Comparison of ENCODE assay signal across 13 cellular contexts in genomic region chr20:58829531-58829941, GRCh38. TPM values are rescaled to one million over a fixed set of nuclear protein-coding genes. Genes with fewer than 3 reads are reported as not detected.
A peak's percentile ranks its signal among the peaks of the same experiment; 100 is the strongest.
DNase-seq lines count a peak whose midpoint lies in the region; ATAC-seq and TF ChIP-seq lines count a peak whose summit lies in the region.
"Had no signal": no experiment of that assay in that cellular context is flagged by ENCODE, and none has a peak within 500 bp of the region (broad histone marks: within the 10 kb centered on the region; RNA-seq: fewer than 3 reads in every experiment).

No MANE protein-coding gene starts in this region.

- intact Hi-C loops in aorta (cut with DNase I): no loop called here
- intact Hi-C loops in activated CD4-positive, alpha-beta T cell treated with anti-CD3 and anti-CD28 coated beads for 36 hours (cut with DNase I, micrococcal nuclease): no loop called here

- H4K20me1 ChIP-seq in SK-N-SH (ENCODE audit: insufficient read depth): no peaks in the 10 kb centered on the region

- H3F3A ChIP-seq in SK-N-SH (replicated peaks; ENCODE audit: insufficient read depth): no peaks in the 10 kb centered on the region

- H3K4me1 ChIP-seq in SK-N-SH (ENCODE audit: control insufficient read depth in 1 of 2, insufficient read depth in 2 of 2, low read depth in 1 of 2, low read length in 1 of 2) (no peaks in the 10 kb centered on the region), endodermal cell (ENCODE audit: control insufficient read depth, insufficient read depth, low read length) (no peaks in the 10 kb centered on the region), aorta (ENCODE audit: control insufficient read depth in 1 of 2, insufficient read depth in 2 of 2, low read length in 2 of 2) (peaks cover 0 to 2% of the 10 kb centered on the region in 2 donors)
- H3K4me1 ChIP-seq: testis had no signal

- peaks cover 28% of the 10 kb centered on the region for H3K36me3 Mint-ChIP-seq in endodermal cell (ENCODE audit: low read depth)
- H3K36me3 Mint-ChIP-seq in activated CD4-positive, alpha-beta T cell treated with anti-CD3 and anti-CD28 coated beads for 36 hours (ENCODE audit: low read depth): peaks cover 4% of the 10 kb centered on the region

- no peak overlapping the region for H3K4me3 ChIP-seq in SK-N-SH (ENCODE audit: low read depth in 2 of 2, low read length in 1 of 2)
- H3K4me3 ChIP-seq in endodermal cell (ENCODE audit: low read length): no peak overlapping the region
- no peak overlapping the region for H3K4me3 ChIP-seq in aorta (ENCODE audit: low read length in 2 of 2)
- H3K4me3 ChIP-seq: cardiac muscle cell, testis had no signal

- CTCF ChIA-PET in SK-N-SH (lab: Yijun Ruan, JAX): interaction anchor here (0.8 to 1.5 kb wide), 3 partner anchors 10 to 690 kb away, joined by 3 to 7 read pairs (median 3); no protein-coding TSS in a partner anchor
- CTCF ChIA-PET in activated CD4-positive, alpha-beta T cell treated with anti-CD3 and anti-CD28 coated beads for 36 hours (lab: Charles Lee): interaction anchor here (0.7 to 1.3 kb wide), 3 partner anchors 9 to 17 kb away, joined by 3 read pairs; no protein-coding TSS in a partner anchor

- H2AFZ ChIP-seq in SK-N-SH (ENCODE audit: low read depth): no peak overlapping the region

- ATAC-seq in SK-N-SH treated with all-trans-retinoic acid at 6 μM for 48 hours: peak; percentile 38; the same call in 1 of the 3 replicates
- peak; percentile 61 for ATAC-seq in aorta (ENCODE audit: low FRiP score)
- no peak for ATAC-seq in activated CD4-positive, alpha-beta T cell treated with anti-CD3 and anti-CD28 coated beads for 36 hours
- ATAC-seq in GM18519 (IDR thresholded peaks at IDR 0.05; ENCODE audit: low FRiP score, unreplicated experiment): no peak

- no peaks in the 10 kb centered on the region for H3K9me3 ChIP-seq in SK-N-SH
- H3K9me3 ChIP-seq in endodermal cell (ENCODE audit: control insufficient read depth, low read length): no peaks in the 10 kb centered on the region
- H3K9me3 ChIP-seq in aorta (ENCODE audit: control insufficient read depth, low read length): no peaks in the 10 kb centered on the region
- H3K9me3 ChIP-seq: testis had no signal

- no peak overlapping the region for H3K4me3 Mint-ChIP-seq in endodermal cell
- H3K4me3 Mint-ChIP-seq in activated CD4-positive, alpha-beta T cell treated with anti-CD3 and anti-CD28 coated beads for 36 hours: no peak overlapping the region

- WGBS in SK-N-SH (ENCODE audit: low lambda C conversion rate): 57% methylated on average over 6 of the region's 6 CpGs
- 90 to 94% methylated on average over 4 to 6 of the region's 6 CpGs for WGBS in endodermal cell (ENCODE audit: insufficient coverage in 1 of 2, insufficient read length in 1 of 2), 2 experiments
- 17 to 20% methylated on average over 6 of the region's 6 CpGs for WGBS in aorta, 2 donors

- H3K9me3 Mint-ChIP-seq in endodermal cell: no peaks in the 10 kb centered on the region
- H3K9me3 Mint-ChIP-seq in activated CD4-positive, alpha-beta T cell treated with anti-CD3 and anti-CD28 coated beads for 36 hours (ENCODE audit: low read depth): no peaks in the 10 kb centered on the region

- TF ChIP-seq CTCF in SK-N-SH (IDR thresholded peaks at IDR 0.05): no peak
- TF ChIP-seq CTCF in endodermal cell (conservative IDR thresholded peaks at IDR 0.05): peak; percentile 23

- no peak overlapping the region for H3K4me2 ChIP-seq in SK-N-SH

- no peak for TF ChIP-seq RAD21 in SK-N-SH (IDR thresholded peaks at IDR 0.05; ENCODE audit: low read length)

- H3K9me2 ChIP-seq in SK-N-SH: no peaks in the 10 kb centered on the region

- DNase-seq in SK-N-SH: no peak
- DNase-seq in endodermal cell: no peak
- DNase-seq in medulla oblongata (ENCODE audit: extremely low spot score): peak; percentile 50
- peak; percentile 70 to 77 for DNase-seq in aorta
- DNase-seq in activated CD4-positive, alpha-beta T cell treated with anti-CD3 and anti-CD28 coated beads for 36 hours: no peak
- no peak for DNase-seq in AG08395 (ENCODE audit: low spot score)
- DNase-seq: NCI-H69, testis had no signal

- H3K27ac Mint-ChIP-seq in endodermal cell: no peak overlapping the region
- no peak overlapping the region for H3K27ac Mint-ChIP-seq in activated CD4-positive, alpha-beta T cell treated with anti-CD3 and anti-CD28 coated beads for 36 hours
- H3K27ac Mint-ChIP-seq: progenitor cell of endocrine pancreas had no signal

- TF ChIP-seq EP300 in SK-N-SH (IDR thresholded peaks at IDR 0.05; ENCODE audit: borderline replicate concordance in 1 of 2, low read depth in 1 of 2, low read length in 1 of 2): no peak

- H3K36me3 ChIP-seq in SK-N-SH (replicated peaks in 1 of 2; ENCODE audit: control insufficient read depth in 1 of 2, insufficient read depth in 2 of 2, low read length in 1 of 2) (no peaks in the 10 kb centered on the region), endodermal cell (ENCODE audit: control insufficient read depth, insufficient read depth, low read length) (peaks cover 25% of the 10 kb centered on the region), aorta (ENCODE audit: control insufficient read depth in 1 of 2, insufficient read depth in 2 of 2, low read length in 1 of 2) (no peaks in the 10 kb centered on the region)
- H3K36me3 ChIP-seq: cardiac muscle cell had no signal

- H3K27me3 Mint-ChIP-seq in endodermal cell (ENCODE audit: insufficient read depth): no peaks in the 10 kb centered on the region
- H3K27me3 Mint-ChIP-seq in activated CD4-positive, alpha-beta T cell treated with anti-CD3 and anti-CD28 coated beads for 36 hours: peaks cover 12% of the 10 kb centered on the region

- no peaks in the 10 kb centered on the region for H3K4me1 Mint-ChIP-seq in endodermal cell
- no peaks in the 10 kb centered on the region for H3K4me1 Mint-ChIP-seq in activated CD4-positive, alpha-beta T cell treated with anti-CD3 and anti-CD28 coated beads for 36 hours

- H3K27ac ChIP-seq in SK-N-SH (ENCODE audit: low read depth in 2 of 2, low read length in 1 of 2): no peak overlapping the region
- no peak overlapping the region for H3K27ac ChIP-seq in endodermal cell (ENCODE audit: low read depth, low read length)
- H3K27ac ChIP-seq in aorta (ENCODE audit: low read depth in 1 of 2, low read length in 2 of 2): peak overlapping the region in 1 of 2 donors; percentile 37
- H3K27ac ChIP-seq: cardiac muscle cell, testis had no signal

- H3K27me3 ChIP-seq in SK-N-SH (ENCODE audit: insufficient read depth) (no peaks in the 10 kb centered on the region), endodermal cell (ENCODE audit: control insufficient read depth, insufficient read depth, low read length, poor library complexity, severe bottlenecking) (no peaks in the 10 kb centered on the region), aorta (ENCODE audit: control insufficient read depth in 1 of 2, insufficient read depth in 2 of 2, low read length in 1 of 2) (no peaks in the 10 kb centered on the region)
- H3K27me3 ChIP-seq: cardiac muscle cell, testis had no signal

- POLR2A ChIA-PET in SK-N-SH (lab: Yijun Ruan, JAX): no interaction called here
- POLR2A ChIA-PET in activated CD4-positive, alpha-beta T cell treated with anti-CD3 and anti-CD28 coated beads for 36 hours (lab: Charles Lee): no interaction called here

- H3K79me2 ChIP-seq in SK-N-SH (ENCODE audit: insufficient read depth): peaks cover 16% of the 10 kb centered on the region; the same call in 1 of the 2 replicates

- H3K9ac ChIP-seq in SK-N-SH: no peak overlapping the region
- no peak overlapping the region for H3K9ac ChIP-seq in endodermal cell (ENCODE audit: extremely low read depth, low read length, poor library complexity, severe bottlenecking)

TF ChIP-seq in SK-N-SH treated with all-trans-retinoic acid at 6 μM for 48 hours, 23 proteins besides CTCF, POLR2A, EP300 and RAD21 (continues in another document):
- no peak for TF ChIP-seq ZC3H10 (CRISPR knock-in tag; IDR thresholded peaks at IDR 0.05)
- no peak for TF ChIP-seq ZFP3 (CRISPR knock-in tag; IDR thresholded peaks at IDR 0.05)
- TF ChIP-seq CSDC2 (CRISPR knock-in tag; IDR thresholded peaks at IDR 0.05): no peak
- no peak for TF ChIP-seq SNAI2 (CRISPR knock-in tag; IDR thresholded peaks at IDR 0.05)
- no peak for TF ChIP-seq ARNTL (CRISPR knock-in tag; IDR thresholded peaks at IDR 0.05; ENCODE audit: borderline replicate concordance, low read depth)
- TF ChIP-seq PPARA (CRISPR knock-in tag; IDR thresholded peaks at IDR 0.05; ENCODE audit: borderline replicate concordance): no peak
- no peak for TF ChIP-seq OSR1 (CRISPR knock-in tag; IDR thresholded peaks at IDR 0.05)
- no peak for TF ChIP-seq ZFP30 (CRISPR knock-in tag; IDR thresholded peaks at IDR 0.05)
- TF ChIP-seq TCF4 (CRISPR knock-in tag; IDR thresholded peaks at IDR 0.05; ENCODE audit: borderline replicate concordance): no peak
- no peak for TF ChIP-seq RARB (CRISPR knock-in tag; IDR thresholded peaks at IDR 0.05)

TF ChIP-seq in SK-N-SH, 30 proteins besides CTCF, POLR2A, EP300 and RAD21 (continues in another document):
- no peak for TF ChIP-seq RXRA (IDR thresholded peaks at IDR 0.05; ENCODE audit: borderline replicate concordance, low read depth)
- TF ChIP-seq SIN3A (IDR thresholded peaks at IDR 0.05; ENCODE audit: borderline replicate concordance, low read depth, low read length): no peak
- no peak for TF ChIP-seq TAF1 (IDR thresholded peaks at IDR 0.05; ENCODE audit: borderline replicate concordance, low read depth, low read length)
- TF ChIP-seq MAX (IDR thresholded peaks at IDR 0.05; ENCODE audit: low read depth): no peak
- no peak for TF ChIP-seq GABPA (IDR thresholded peaks at IDR 0.05; ENCODE audit: low read depth)
- TF ChIP-seq FOSL2 (IDR thresholded peaks at IDR 0.05; ENCODE audit: borderline replicate concordance, low read depth): no peak

RNA-seq across cellular contexts. Expression of gene GNAS-AS1, which starts 21.2 kb away (rescaled TPM):
- 1.2 and 1.5 TPM in 2 replicates for polyA plus RNA-seq in SK-N-SH (2012; rRNA removed)
- 0.91 and 1.0 TPM in 2 replicates for polyA plus RNA-seq in SK-N-SH (2012; cell fraction: cytosol; rRNA removed)
- polyA plus RNA-seq in SK-N-SH (2012; cell fraction: nucleus; rRNA removed): 2.7 and 3.3 TPM in 2 replicates
- total RNA-seq in endodermal cell: 1 to 10 TPM; 9.3 to 9.7 TPM
- polyA plus RNA-seq in endodermal cell (2013, experiment 1 of 2): 3.9 TPM
- 2.5 TPM for polyA plus RNA-seq in endodermal cell (2013, experiment 2 of 2)
- total RNA-seq in aorta: 1 to 10 TPM; 1.2 to 1.7 TPM
- polyA plus RNA-seq in aorta: 1 to 10 TPM in 1 of 2 donors, not detected in 1; 1.0 TPM
- total RNA-seq in activated CD4-positive, alpha-beta T cell treated with anti-CD3 and anti-CD28 coated beads for 36 hours: 1 to 10 TPM; 1.1 to 1.9 TPM
- total RNA-seq: glomerular endothelial cell had no signal

RNA-seq across cellular contexts. Expression of gene GNAS, which starts 23.0 kb away (rescaled TPM):
- polyA plus RNA-seq in SK-N-SH (2012; rRNA removed) (1,011 and 1,562 TPM in 2 replicates), aorta (1,000 to 10,000 TPM in 1 of 2 donors, 100 to 1,000 TPM in 1; 934 to 1,060 TPM)
- polyA plus RNA-seq in SK-N-SH (2012; cell fraction: cytosol; rRNA removed): 1,261 and 1,880 TPM in 2 replicates
- 1,323 and 1,902 TPM in 2 replicates for polyA plus RNA-seq in SK-N-SH (2012; cell fraction: nucleus; rRNA removed)
- total RNA-seq in endodermal cell (1,000 to 10,000 TPM; 1,246 to 1,267 TPM), aorta (100 to 1,000 TPM; 838 to 881 TPM)
- 1,275 TPM for polyA plus RNA-seq in endodermal cell (2013, experiment 1 of 2)
- 1,251 TPM for polyA plus RNA-seq in endodermal cell (2013, experiment 2 of 2)
- total RNA-seq in activated CD4-positive, alpha-beta T cell treated with anti-CD3 and anti-CD28 coated beads for 36 hours: 100 to 1,000 TPM; 713 to 965 TPM

Comparison
In these comparisons a context has a peak if more than half of its experiments do, and no peak if none do; other contexts are left out.
1. ATAC-seq: peak in SK-N-SH treated with all-trans-retinoic acid at 6 μM for 48 hours (single experiment) and aorta (single experiment); none in activated CD4-positive, alpha-beta T cell treated with anti-CD3 and anti-CD28 coated beads for 36 hours (single experiment) and GM18519 (single experiment).
2. DNase-seq: peak in medulla oblongata (single experiment) and aorta (2 of 2); none in SK-N-SH (single experiment), endodermal cell (single experiment), activated CD4-positive, alpha-beta T cell treated with anti-CD3 and anti-CD28 coated beads for 36 hours (single experiment) and AG08395 (single experiment).